ENCODE assay signal across 14 cellular contexts in genomic region chr1:52751589-52752306, GRCh38. TPM values are rescaled to one million over a fixed set of nuclear protein-coding genes. Genes with fewer than 3 reads are reported as not detected.
DNase-seq lines count a peak whose midpoint lies in the region; ATAC-seq, FAIRE-seq and TF ChIP-seq lines count a peak whose summit lies in the region.
"Had no signal": no experiment of that assay in that cellular context is flagged by ENCODE, and none has a peak within 500 bp of the region (broad histone marks: within the 10 kb centered on the region; RNA-seq: fewer than 3 reads in every experiment).

No MANE protein-coding gene starts in this region.

- H3K27ac Mint-ChIP-seq in activated CD4-positive, alpha-beta T cell treated with anti-CD3 and anti-CD28 coated beads, Interleukin-2, amount 10 ng/mL, durations not matched to agents 24 days and 14 days: no peak overlapping the region
- H3K27ac Mint-ChIP-seq: activated CD4-positive, alpha-beta memory T cell treated with anti-CD3 and anti-CD28 coated beads for 36 hours had no signal

- TF ChIP-seq RAD21 in HepG2 (CRISPR knock-in tag; IDR thresholded peaks at IDR 0.05): no peak

- no peak overlapping the region for H3K4me2 ChIP-seq in HepG2 (ENCODE audit: low read depth, low read length)

- H3K9me3 ChIP-seq in right lobe of liver (no peaks in the 10 kb centered on the region), HepG2 (ENCODE audit: low read length) (no peaks in the 10 kb centered on the region)

- no peaks in the 10 kb centered on the region for H4K20me1 ChIP-seq in HepG2 (ENCODE audit: insufficient read depth, low read length)

- DNase-seq in right lobe of liver (no peak), HepG2 (ENCODE audit: low spot score) (no peak), astrocyte of the spinal cord (ENCODE audit: low read depth, low spot score) (peak; percentile 39), kidney epithelial cell (ENCODE audit: low read depth) (peak; percentile 7), SHP77 treated with DMSO at 0.1 percent for 48 hours (lab: John Stamatoyannopoulos, UW) (no peak), SW480 (ENCODE audit: low spot score) (no peak)
- no peak for DNase-seq in activated CD4-positive, alpha-beta T cell treated with anti-CD3 and anti-CD28 coated beads, Interleukin-2, amount 10 ng/mL, durations not matched to agents 24 days and 14 days
- DNase-seq: activated CD4-positive, alpha-beta memory T cell treated with anti-CD3 and anti-CD28 coated beads for 36 hours; activated naive CD4-positive, alpha-beta T cell treated with Interleukin-2 at 50 U/mL for 16 hours; NCI-H82 had no signal

- TF ChIP-seq POLR2A in right lobe of liver (IDR thresholded peaks at IDR 0.05): no peak
- TF ChIP-seq POLR2A in HepG2 (IDR thresholded peaks at IDR 0.05; ENCODE audit: insufficient read depth in 1 of 2, low read depth in 2 of 2, low read length in 2 of 2): no peak

- no peaks in the 10 kb centered on the region for H3K79me2 ChIP-seq in HepG2 (ENCODE audit: insufficient read depth, low read length)

- TF ChIP-seq CTCF in right lobe of liver (IDR thresholded peaks at IDR 0.05) (no peak), HepG2 (CRISPR knock-in tag; IDR thresholded peaks at IDR 0.05) (no peak), astrocyte of the spinal cord (IDR thresholded peaks at IDR 0.05; ENCODE audit: low read depth, low read length) (no peak), kidney epithelial cell (IDR thresholded peaks at IDR 0.05; ENCODE audit: insufficient read depth, low read length, poor library complexity, severe bottlenecking) (no peak)

- H3K27me3 ChIP-seq in right lobe of liver: no peaks in the 10 kb centered on the region
- H3K27me3 ChIP-seq in HepG2 (ENCODE audit: control insufficient read depth in 1 of 2, insufficient read depth in 2 of 2, low read length in 2 of 2): no peaks in the 10 kb centered on the region
- H3K27me3 ChIP-seq in kidney epithelial cell (ENCODE audit: control insufficient read depth, insufficient read depth, low read length): no peaks in the 10 kb centered on the region

- intact Hi-C loops in right lobe of liver (cut with DNase I): no loop called here
- intact Hi-C loops in HepG2 (cut with micrococcal nuclease; ENCODE audit: unreplicated experiment): no loop called here
- intact Hi-C loops in activated CD4-positive, alpha-beta T cell treated with anti-CD3 and anti-CD28 coated beads, Interleukin-2, amount 10 ng/mL, durations not matched to agents 24 days and 14 days (cut with micrococcal nuclease): no loop called here

- H3K4me3 ChIP-seq in right lobe of liver: no peak overlapping the region
- H3K4me3 ChIP-seq in HepG2 (replicated peaks in 1 of 3; ENCODE audit: insufficient read depth in 1 of 3, low read depth in 2 of 3, low read length in 3 of 3): no peak overlapping the region
- no peak overlapping the region for H3K4me3 ChIP-seq in astrocyte of the spinal cord (ENCODE audit: low read depth, low read length)
- no peak overlapping the region for H3K4me3 ChIP-seq in kidney epithelial cell (ENCODE audit: low read depth, low read length)

- H3K27me3 Mint-ChIP-seq in activated CD4-positive, alpha-beta T cell treated with anti-CD3 and anti-CD28 coated beads, Interleukin-2, amount 10 ng/mL, durations not matched to agents 24 days and 14 days: no peaks in the 10 kb centered on the region
- H3K27me3 Mint-ChIP-seq: activated CD4-positive, alpha-beta memory T cell treated with anti-CD3 and anti-CD28 coated beads for 36 hours had no signal

- 19% methylated on average over 2 of the region's 3 CpGs for WGBS in right lobe of liver (ENCODE audit: insufficient coverage, low coverage, low lambda C conversion rate, missing lambda C conversion rate)
- 83% methylated on average over 3 of the region's 3 CpGs for WGBS in HepG2 (ENCODE audit: low lambda C conversion rate)

- H3K4me1 Mint-ChIP-seq in activated CD4-positive, alpha-beta T cell treated with anti-CD3 and anti-CD28 coated beads, Interleukin-2, amount 10 ng/mL, durations not matched to agents 24 days and 14 days: peaks cover 6% of the 10 kb centered on the region

- CTCF ChIA-PET in HepG2 (lab: Yijun Ruan, JAX; ENCODE audit: low intra/inter-chr PET ratio, low total read pairs): no interaction called here

- in situ Hi-C loops in HepG2 (cut with HindIII; ENCODE audit: extremely low pct_ligation_motif_present, low pct_unique_long_range_greater_than_20kb): no loop called here
- in situ Hi-C loops in astrocyte of the spinal cord (cut with HindIII; ENCODE audit: low sequenced_read_pairs): no loop called here

- peaks cover 0 to 49% (median 14%) of the 10 kb centered on the region in 4 donors for H3K4me1 ChIP-seq in right lobe of liver
- H3K4me1 ChIP-seq in HepG2 (ENCODE audit: insufficient read depth, low read length): peaks cover 10% of the 10 kb centered on the region

- H2AFZ ChIP-seq in HepG2 (ENCODE audit: low read length): no peak overlapping the region

- H3K9me3 Mint-ChIP-seq in activated CD4-positive, alpha-beta T cell treated with anti-CD3 and anti-CD28 coated beads, Interleukin-2, amount 10 ng/mL, durations not matched to agents 24 days and 14 days: no peaks in the 10 kb centered on the region
- H3K9me3 Mint-ChIP-seq: activated CD4-positive, alpha-beta memory T cell treated with anti-CD3 and anti-CD28 coated beads for 36 hours had no signal

- H3K9ac ChIP-seq in HepG2 (ENCODE audit: insufficient read depth, low read depth, low read length): no peak overlapping the region

- H3K27ac ChIP-seq in right lobe of liver (no peak overlapping the region), HepG2 (ENCODE audit: extremely low read length, insufficient read depth, low read length) (no peak overlapping the region)

- POLR2A ChIA-PET in HepG2 (lab: Yijun Ruan, JAX): no interaction called here

- BruUV-seq in HepG2 (replicated peaks; lab: Mats Ljungman, UMichigan): no TSS peak

- FAIRE-seq in HepG2 (lab: Jason Lieb, UNC): no peak
- FAIRE-seq: G401.6, GM18507, urothelium cell line had no signal

- H3K36me3 Mint-ChIP-seq in activated CD4-positive, alpha-beta T cell treated with anti-CD3 and anti-CD28 coated beads, Interleukin-2, amount 10 ng/mL, durations not matched to agents 24 days and 14 days (ENCODE audit: low read depth): peaks cover 4% of the 10 kb centered on the region
- H3K36me3 Mint-ChIP-seq: activated CD4-positive, alpha-beta memory T cell treated with anti-CD3 and anti-CD28 coated beads for 36 hours had no signal

- H3K4me3 Mint-ChIP-seq in activated CD4-positive, alpha-beta T cell treated with anti-CD3 and anti-CD28 coated beads, Interleukin-2, amount 10 ng/mL, durations not matched to agents 24 days and 14 days: no peak overlapping the region
- H3K4me3 Mint-ChIP-seq: activated CD4-positive, alpha-beta memory T cell treated with anti-CD3 and anti-CD28 coated beads for 36 hours had no signal

- TF ChIP-seq EP300 in HepG2 (IDR thresholded peaks at IDR 0.05; ENCODE audit: low read depth in 2 of 2, low read length in 2 of 2): no peak
- no peak for TF ChIP-seq EP300 in HepG2 (CRISPR knock-in tag; IDR thresholded peaks at IDR 0.05; ENCODE audit: borderline replicate concordance)

- ATAC-seq in right lobe of liver (peak in 3 of 4 donors; percentile 9 to 39 (median 16)), HepG2 (no peak), GM18907 (IDR thresholded peaks at IDR 0.05; ENCODE audit: unreplicated experiment) (no peak)

- H3K36me3 ChIP-seq in right lobe of liver: peaks cover 0 to 5% (median under 1%) of the 10 kb centered on the region in 4 donors
- 0 out of 5 replicates have a peak, but pooled peaks cover 0 to under 1% of the 10 kb centered on the region in 2 experiments for H3K36me3 ChIP-seq in HepG2 (replicated peaks in 1 of 2; ENCODE audit: control insufficient read depth in 1 of 2, insufficient read depth in 2 of 2, low read length in 2 of 2)
- no peaks in the 10 kb centered on the region for H3K36me3 ChIP-seq in kidney epithelial cell (ENCODE audit: control insufficient read depth, insufficient read depth, low read length)

RNA-seq across cellular contexts. Expression of gene ZYG11B, which starts 25.5 kb away (rescaled TPM):
- total RNA-seq in right lobe of liver (10 to 100 TPM; 17.7 to 39.2 (median 30.9) TPM), HepG2 (2016; rRNA removed; fragmentation: Illumina TruSeq; extraction: Trizol) (17.9 and 28.1 TPM in 2 replicates), kidney epithelial cell (23.5 and 25.2 TPM in 2 replicates)
- 2.2 and 2.5 TPM in 2 replicates for total RNA-seq in HepG2 (2016; cell fraction: cytosol; rRNA removed; fragmentation: Illumina TruSeq; extraction: Trizol; ENCODE audit: low read depth)
- total RNA-seq in HepG2 (2016; cell fraction: insoluble cytoplasmic fraction; rRNA removed; fragmentation: Illumina TruSeq; extraction: Trizol): 18.2 and 27.0 TPM in 2 replicates
- total RNA-seq in HepG2 (2016; cell fraction: membrane; rRNA removed; fragmentation: Illumina TruSeq; extraction: Trizol): 8.1 and 8.3 TPM in 2 replicates
- 17.9 and 18.0 TPM in 2 replicates for total RNA-seq in HepG2 (2016; cell fraction: nucleus; rRNA removed; fragmentation: Illumina TruSeq; extraction: Trizol)
- 6.4 and 6.9 TPM in 2 replicates for polyA plus RNA-seq in HepG2 (2011; rRNA removed)
- 3.3 and 4.9 TPM in 2 replicates for polyA plus RNA-seq in HepG2 (2011; cell fraction: cytosol; rRNA removed)
- 3.6 and 4.2 TPM in 2 replicates for polyA plus RNA-seq in HepG2 (2011; cell fraction: nucleus; rRNA removed)
- 3.8 and 5.0 TPM in 2 replicates for polyA plus RNA-seq in HepG2 (2012)
- polyA plus RNA-seq in HepG2 (2016; cell fraction: cytosol; fragmentation: Illumina TruSeq; extraction: Trizol; ENCODE audit: low read depth): 0.28 and 0.43 TPM in 2 replicates
- polyA plus RNA-seq in HepG2 (2016; cell fraction: insoluble cytoplasmic fraction; fragmentation: Illumina TruSeq; extraction: Trizol; ENCODE audit: low read depth): 9.8 and 10.7 TPM in 2 replicates
- polyA plus RNA-seq in HepG2 (2016; cell fraction: membrane; fragmentation: Illumina TruSeq; extraction: Trizol; ENCODE audit: low read depth): 1.7 and 1.8 TPM in 2 replicates
- 8.2 and 8.3 TPM in 2 replicates for polyA plus RNA-seq in HepG2 (2016; cell fraction: nucleus; fragmentation: Illumina TruSeq; extraction: Trizol; ENCODE audit: insufficient read depth, low read depth)
- 23.6 and 31.5 TPM in 2 replicates for polyA minus RNA-seq in HepG2 (2011; rRNA and poly(A)+ RNA removed; ENCODE audit: low replicate concordance)
- polyA minus RNA-seq in HepG2 (2011; cell fraction: cytosol; rRNA and poly(A)+ RNA removed): 10.2 and 11.1 TPM in 2 replicates
- polyA minus RNA-seq in HepG2 (2011; cell fraction: nucleus; rRNA and poly(A)+ RNA removed): 26.4 and 34.1 TPM in 2 replicates
- total RNA-seq in activated CD4-positive, alpha-beta T cell treated with anti-CD3 and anti-CD28 coated beads, Interleukin-2, amount 10 ng/mL, durations not matched to agents 24 days and 14 days: 9.3 and 10.2 TPM in 2 replicates

RNA-seq across cellular contexts. Expression of gene COA7, which starts 53.6 kb away (rescaled TPM):
- total RNA-seq in right lobe of liver (10 to 100 TPM; 13.6 to 17.8 (median 15.8) TPM), HepG2 (2016; rRNA removed; fragmentation: Illumina TruSeq; extraction: Trizol) (30.4 and 60.7 TPM in 2 replicates), kidney epithelial cell (13.0 and 17.3 TPM in 2 replicates)
- 7.9 and 8.2 TPM in 2 replicates for total RNA-seq in HepG2 (2016; cell fraction: cytosol; rRNA removed; fragmentation: Illumina TruSeq; extraction: Trizol; ENCODE audit: low read depth)
- total RNA-seq in HepG2 (2016; cell fraction: insoluble cytoplasmic fraction; rRNA removed; fragmentation: Illumina TruSeq; extraction: Trizol): 35.7 and 61.3 TPM in 2 replicates
- total RNA-seq in HepG2 (2016; cell fraction: membrane; rRNA removed; fragmentation: Illumina TruSeq; extraction: Trizol): 21.1 and 21.8 TPM in 2 replicates
- total RNA-seq in HepG2 (2016; cell fraction: nucleus; rRNA removed; fragmentation: Illumina TruSeq; extraction: Trizol): 11.9 and 13.9 TPM in 2 replicates
- 12.3 and 13.7 TPM in 2 replicates for polyA plus RNA-seq in HepG2 (2011; rRNA removed)
- 14.4 and 15.5 TPM in 2 replicates for polyA plus RNA-seq in HepG2 (2011; cell fraction: cytosol; rRNA removed)
- 3.6 and 5.4 TPM in 2 replicates for polyA plus RNA-seq in HepG2 (2011; cell fraction: nucleus; rRNA removed)
- polyA plus RNA-seq in HepG2 (2012): 23.9 and 27.0 TPM in 2 replicates
- polyA plus RNA-seq in HepG2 (2016; cell fraction: cytosol; fragmentation: Illumina TruSeq; extraction: Trizol; ENCODE audit: low read depth): 6.2 and 6.5 TPM in 2 replicates
- polyA plus RNA-seq in HepG2 (2016; cell fraction: insoluble cytoplasmic fraction; fragmentation: Illumina TruSeq; extraction: Trizol; ENCODE audit: low read depth): 52.4 and 54.7 TPM in 2 replicates
- 13.1 and 13.3 TPM in 2 replicates for polyA plus RNA-seq in HepG2 (2016; cell fraction: membrane; fragmentation: Illumina TruSeq; extraction: Trizol; ENCODE audit: low read depth)
- 24.3 and 25.2 TPM in 2 replicates for polyA plus RNA-seq in HepG2 (2016; cell fraction: nucleus; fragmentation: Illumina TruSeq; extraction: Trizol; ENCODE audit: insufficient read depth, low read depth)
- polyA minus RNA-seq in HepG2 (2011; rRNA and poly(A)+ RNA removed; ENCODE audit: low replicate concordance): 20.8 and 60.9 TPM in 2 replicates
- polyA minus RNA-seq in HepG2 (2011; cell fraction: cytosol; rRNA and poly(A)+ RNA removed): 6.9 and 10.1 TPM in 2 replicates
- polyA minus RNA-seq in HepG2 (2011; cell fraction: nucleus; rRNA and poly(A)+ RNA removed): 4.2 and 6.1 TPM in 2 replicates
- 37.8 and 40.2 TPM in 2 replicates for total RNA-seq in activated CD4-positive, alpha-beta T cell treated with anti-CD3 and anti-CD28 coated beads, Interleukin-2, amount 10 ng/mL, durations not matched to agents 24 days and 14 days

Comparison
In these comparisons a context has a peak if more than half of its experiments do, and no peak if none do; other contexts are left out.
1. ATAC-seq: peak in right lobe of liver (3 of 4); none in HepG2 (single experiment) and GM18907 (single experiment).
2. DNase-seq: peak in astrocyte of the spinal cord (single experiment) and kidney epithelial cell (single experiment); none in right lobe of liver (0 of 3), HepG2 (single experiment), SHP77 treated with DMSO at 0.1 percent for 48 hours (single experiment), SW480 (single experiment) and activated CD4-positive, alpha-beta T cell treated with anti-CD3 and anti-CD28 coated beads, Interleukin-2, amount 10 ng/mL, durations not matched to agents 24 days and 14 days (single experiment).